Comparison of ENCODE assay signal across 12 cellular contexts in genomic region chr2:229884775-229885699, GRCh38. TPM values are rescaled to one million over a fixed set of nuclear protein-coding genes. Genes with fewer than 3 reads are reported as not detected.
DNase-seq lines count a peak whose midpoint lies in the region; ATAC-seq and TF ChIP-seq lines count a peak whose summit lies in the region.
"Had no signal": no experiment of that assay in that cellular context is flagged by ENCODE, and none has a peak within 500 bp of the region (broad histone marks: within the 10 kb centered on the region; RNA-seq: fewer than 3 reads in every experiment).

No MANE protein-coding gene starts in this region.

- no peak for DNase-seq in activated T-cell treated with anti-CD3 and anti-CD28 coated beads, Interleukin-2, amount 50 U/mL, for 24 hours
- DNase-seq in activated T-cell treated with anti-CD3 and anti-CD28 coated beads for 4 hours (no peak), GM13976 (ENCODE audit: low spot score) (no peak)
- DNase-seq: DMS79, NCI-H2081, small intestine had no signal

- no peaks in the 10 kb centered on the region for H3K9me3 Mint-ChIP-seq in activated T-cell treated with anti-CD3 and anti-CD28 coated beads, Interleukin-2, amount 50 U/mL, for 24 hours
- no peaks in the 10 kb centered on the region for H3K9me3 Mint-ChIP-seq in nephron

- in situ Hi-C loops in GM13976 (cut with MboI; ENCODE audit: low sequenced_read_pairs, unreplicated experiment), result no loop called here

- ATAC-seq in GM21576 (IDR thresholded peaks at IDR 0.05; ENCODE audit: unreplicated experiment), result peak; percentile 80
- peak; percentile 83 for ATAC-seq in HG03095 (IDR thresholded peaks at IDR 0.05; ENCODE audit: unreplicated experiment)
- ATAC-seq in HG03460 (IDR thresholded peaks at IDR 0.05; ENCODE audit: unreplicated experiment), result no peak
- ATAC-seq in esophagus mucosa, result no peak
- ATAC-seq: A549 had no signal

- TF ChIP-seq CTCF in nephron (IDR thresholded peaks at IDR 0.05; ENCODE audit: unreplicated experiment in 3 of 3) (no peak), GM13976 (IDR thresholded peaks at IDR 0.05; ENCODE audit: borderline replicate concordance, control extremely low read depth, extremely low read depth, insufficient read depth, missing control alignments) (no peak)

- H3K36me3 Mint-ChIP-seq in activated T-cell treated with anti-CD3 and anti-CD28 coated beads, Interleukin-2, amount 50 U/mL, for 24 hours (ENCODE audit: low read depth), result peaks cover 61% of the 10 kb centered on the region
- H3K36me3 Mint-ChIP-seq in nephron (ENCODE audit: low read depth), result peaks cover 9% of the 10 kb centered on the region

- H3K27me3 Mint-ChIP-seq in activated T-cell treated with anti-CD3 and anti-CD28 coated beads, Interleukin-2, amount 50 U/mL, for 24 hours, result no peaks in the 10 kb centered on the region
- H3K27me3 Mint-ChIP-seq in nephron (ENCODE audit: low read depth), result no peaks in the 10 kb centered on the region

- peaks cover 61% of the 10 kb centered on the region for H3K4me1 Mint-ChIP-seq in activated T-cell treated with anti-CD3 and anti-CD28 coated beads, Interleukin-2, amount 50 U/mL, for 24 hours (ENCODE audit: low read depth)
- H3K4me1 Mint-ChIP-seq in nephron, result peaks cover 11% of the 10 kb centered on the region

- H3K27ac Mint-ChIP-seq in activated T-cell treated with anti-CD3 and anti-CD28 coated beads, Interleukin-2, amount 50 U/mL, for 24 hours, result peak overlapping the region; percentile 47
- H3K27ac Mint-ChIP-seq in nephron, result peak overlapping the region in 2 of 3 experiments; percentile 50 to 55

- no peak overlapping the region for H3K4me3 Mint-ChIP-seq in activated T-cell treated with anti-CD3 and anti-CD28 coated beads, Interleukin-2, amount 50 U/mL, for 24 hours
- no peak overlapping the region for H3K4me3 Mint-ChIP-seq in nephron

RNA-seq across cellular contexts. Expression of gene TRIP12, which starts 36.8 kb away (rescaled TPM):
- 150 TPM for total RNA-seq in esophagus mucosa

RNA-seq across cellular contexts. Expression of gene FBXO36, which starts 37.3 kb away (rescaled TPM):
- 1.8 TPM for total RNA-seq in esophagus mucosa

Comparison
In these comparisons a context has a peak if more than half of its experiments do, and no peak if none do; other contexts are left out.
1. ATAC-seq: peak in GM21576 (single experiment) and HG03095 (single experiment); none in HG03460 (single experiment) and esophagus mucosa (single experiment).